9 cellular contexts compared by ENCODE assay signal in genomic region chr12:24109381-24110039, GRCh38.
A peak's percentile ranks its signal among the peaks of the same experiment; 100 is the strongest.
DNase-seq lines count a peak whose midpoint lies in the region; ATAC-seq and TF ChIP-seq lines count a peak whose summit lies in the region.
"Had no signal": no experiment of that assay in that cellular context is flagged by ENCODE, and none has a peak within 500 bp of the region (broad histone marks: within the 10 kb centered on the region; RNA-seq: fewer than 3 reads in every experiment).

No MANE protein-coding gene starts in this region.

- ATAC-seq in HG02678 (IDR thresholded peaks at IDR 0.05; ENCODE audit: unreplicated experiment) = peak; percentile 93

- TF ChIP-seq CTCF in breast epithelium (IDR thresholded peaks at IDR 0.05) = peak in 2 of 3 donors; percentile 25 to 39
- peak; percentile 95 for TF ChIP-seq CTCF in neural crest cell (conservative IDR thresholded peaks at IDR 0.05)

- H3K27ac ChIP-seq in breast epithelium = no peak overlapping the region

- H3K9me3 Mint-ChIP-seq in neural crest cell = peaks cover 2% of the 10 kb centered on the region

- H3K4me1 Mint-ChIP-seq in neural crest cell = peaks cover 43% of the 10 kb centered on the region
- H3K4me1 Mint-ChIP-seq: activated naive CD8-positive, alpha-beta T cell treated with anti-CD3 and anti-CD28 coated beads, Interleukin-2, amount 10 ng/mL, durations not matched to agents 7 days and 5 days had no signal

- H3K4me1 ChIP-seq in breast epithelium = no peaks in the 10 kb centered on the region

- TF ChIP-seq POLR2A in breast epithelium (IDR thresholded peaks at IDR 0.05) = no peak

- no peaks in the 10 kb centered on the region for H3K9me3 ChIP-seq in breast epithelium

- intact Hi-C loops in breast epithelium (cut with DNase I; ENCODE audit: low total_unique reads) = no loop called here

- DNase-seq in NCI-H510A treated with DMSO at 0.1 percent for 48 hours (lab: John Stamatoyannopoulos, UW) (peak; percentile 54), NCI-H510A (lab: John Stamatoyannopoulos, UW) (no peak), NCI-H1436 (lab: John Stamatoyannopoulos, UW) (peak; percentile 16), breast epithelium (ENCODE audit: low spot score in 2 of 2) (no peak), neural crest cell (ENCODE audit: low read depth, low spot score) (no peak), AG20443 (ENCODE audit: low spot score) (no peak), cortex of kidney (lab: John Stamatoyannopoulos, UW) (no peak)
- DNase-seq: activated naive CD8-positive, alpha-beta T cell treated with anti-CD3 and anti-CD28 coated beads, Interleukin-2, amount 10 ng/mL, durations not matched to agents 7 days and 5 days had no signal

- no peak overlapping the region for H3K27ac Mint-ChIP-seq in neural crest cell (ENCODE audit: unreplicated experiment)
- H3K27ac Mint-ChIP-seq: activated naive CD8-positive, alpha-beta T cell treated with anti-CD3 and anti-CD28 coated beads, Interleukin-2, amount 10 ng/mL, durations not matched to agents 7 days and 5 days had no signal

- H3K36me3 ChIP-seq in breast epithelium = no peaks in the 10 kb centered on the region

- H3K27me3 ChIP-seq in breast epithelium = no peaks in the 10 kb centered on the region

- H3K4me3 ChIP-seq in breast epithelium = no peak overlapping the region

- H3K36me3 Mint-ChIP-seq in neural crest cell (ENCODE audit: low read depth) = peaks cover 6% of the 10 kb centered on the region
- H3K36me3 Mint-ChIP-seq: activated naive CD8-positive, alpha-beta T cell treated with anti-CD3 and anti-CD28 coated beads, Interleukin-2, amount 10 ng/mL, durations not matched to agents 7 days and 5 days had no signal

- H3K4me3 Mint-ChIP-seq in neural crest cell = no peak overlapping the region
- H3K4me3 Mint-ChIP-seq: activated naive CD8-positive, alpha-beta T cell treated with anti-CD3 and anti-CD28 coated beads, Interleukin-2, amount 10 ng/mL, durations not matched to agents 7 days and 5 days had no signal

- H3K27me3 Mint-ChIP-seq in neural crest cell (ENCODE audit: low read depth) = no peaks in the 10 kb centered on the region
- H3K27me3 Mint-ChIP-seq: activated naive CD8-positive, alpha-beta T cell treated with anti-CD3 and anti-CD28 coated beads, Interleukin-2, amount 10 ng/mL, durations not matched to agents 7 days and 5 days had no signal

Comparison
In these comparisons a context has a peak if more than half of its experiments do, and no peak if none do; other contexts are left out.
1. DNase-seq: peak in NCI-H510A treated with DMSO at 0.1 percent for 48 hours (single experiment) and NCI-H1436 (single experiment); none in NCI-H510A (single experiment), breast epithelium (0 of 2), neural crest cell (single experiment), AG20443 (single experiment) and cortex of kidney (single experiment).